ENCODE assay signal across 1 cellular context in genomic region chr22:20933910-20934309, GRCh38.
TF ChIP-seq lines count a peak whose summit lies in the region.

No MANE protein-coding gene starts in this region.

TF ChIP-seq in HepG2, 621 proteins besides CTCF, POLR2A, EP300 and RAD21:
- no peak for TF ChIP-seq HNRNPLL (IDR thresholded peaks at IDR 0.05; ENCODE audit: low read depth, low read length, poor library complexity, severe bottlenecking)
- TF ChIP-seq RBM22 (optimal IDR thresholded peaks at IDR 0.05; ENCODE audit: low read length): peak; percentile 59
